25 cellular contexts compared by ENCODE assay signal in genomic region chr3:50130436-50130835, GRCh38.
"Had no signal": no experiment of that assay in that cellular context is flagged by ENCODE, and none has a peak within 500 bp of the region (broad histone marks: within the 10 kb centered on the region; RNA-seq: fewer than 3 reads in every experiment).

No MANE protein-coding gene starts in this region.

- H3K4me3 ChIP-seq: ascending aorta, body of pancreas had no signal

- H3K27me3 ChIP-seq: ascending aorta, body of pancreas had no signal

- H3K27ac ChIP-seq: ascending aorta, body of pancreas, VCaP had no signal

- FAIRE-seq: bronchial epithelial cell had no signal

- H3K9me3 ChIP-seq: ascending aorta, body of pancreas had no signal

- DNase-seq: activated CD4-positive, alpha-beta T cell treated with anti-CD3 and anti-CD28 coated beads for 4 hours; activated CD4-positive, alpha-beta T cell treated with anti-CD3 and anti-CD28 coated beads, Interleukin-2, amount 50 U/mL, for 4 hours; activated effector memory CD4-positive, alpha-beta T cell treated with anti-CD3 and anti-CD28 coated beads, Interleukin-2, amount 50 U/mL, for 16 hours; activated naive CD4-positive, alpha-beta T cell treated with Interleukin-2 at 50 U/mL for 16 hours; activated naive CD8-positive, alpha-beta T cell treated with anti-CD3 and anti-CD28 coated beads, Interleukin-2, amount 50 U/mL, for 24 hours; activated T-cell treated with anti-CD3 and anti-CD28 coated beads, Interleukin-2, amount 50 U/mL, for 4 hours; amniotic stem cell; body of pancreas; KG1; MV-4-11; NCI-H1105; NCI-H1436; NCI-H1694 treated with DMSO at 0.1 percent for 48 hours; NCI-H2029 treated with DMSO at 0.1 percent for 48 hours; NCI-H345; NCI-H510A; NCI-H526 treated with DMSO at 0.1 percent for 48 hours; NCI-H82; SIG-M5; T-helper 1 cell had no signal

- H3K36me3 ChIP-seq: ascending aorta had no signal

- ATAC-seq: activated naive CD4-positive, alpha-beta T cell treated with anti-CD3 and anti-CD28 coated beads, Interleukin-2, amount 50 U/mL, for 72 hours; activated naive CD8-positive, alpha-beta T cell treated with anti-CD3 and anti-CD28 coated beads, Interleukin-2, amount 50 U/mL, for 24 hours; activated T-cell treated with anti-CD3 and anti-CD28 coated beads, Interleukin-2, amount 50 U/mL, for 4 hours; body of pancreas; Panc1 had no signal
